ENCODE assay signal across 3 cellular contexts in genomic region chr1:1937549-1938275, GRCh38.
TF ChIP-seq lines count a peak whose summit lies in the region.

No MANE protein-coding gene starts in this region.

TF ChIP-seq in SK-N-SH, 30 proteins besides CTCF, POLR2A, EP300 and RAD21 (continues in another document):
- TF ChIP-seq FOXJ3 (CRISPR knock-in tag; IDR thresholded peaks at IDR 0.05) (no peak), MEF2A (IDR thresholded peaks at IDR 0.05; ENCODE audit: borderline replicate concordance, low read depth) (no peak), FOSL2 (IDR thresholded peaks at IDR 0.05; ENCODE audit: borderline replicate concordance, low read depth) (no peak), JUND (IDR thresholded peaks at IDR 0.05) (no peak), NRF1 (IDR thresholded peaks at IDR 0.05; ENCODE audit: low read depth, low read length) (no peak)
- TF ChIP-seq, protein P1, sequence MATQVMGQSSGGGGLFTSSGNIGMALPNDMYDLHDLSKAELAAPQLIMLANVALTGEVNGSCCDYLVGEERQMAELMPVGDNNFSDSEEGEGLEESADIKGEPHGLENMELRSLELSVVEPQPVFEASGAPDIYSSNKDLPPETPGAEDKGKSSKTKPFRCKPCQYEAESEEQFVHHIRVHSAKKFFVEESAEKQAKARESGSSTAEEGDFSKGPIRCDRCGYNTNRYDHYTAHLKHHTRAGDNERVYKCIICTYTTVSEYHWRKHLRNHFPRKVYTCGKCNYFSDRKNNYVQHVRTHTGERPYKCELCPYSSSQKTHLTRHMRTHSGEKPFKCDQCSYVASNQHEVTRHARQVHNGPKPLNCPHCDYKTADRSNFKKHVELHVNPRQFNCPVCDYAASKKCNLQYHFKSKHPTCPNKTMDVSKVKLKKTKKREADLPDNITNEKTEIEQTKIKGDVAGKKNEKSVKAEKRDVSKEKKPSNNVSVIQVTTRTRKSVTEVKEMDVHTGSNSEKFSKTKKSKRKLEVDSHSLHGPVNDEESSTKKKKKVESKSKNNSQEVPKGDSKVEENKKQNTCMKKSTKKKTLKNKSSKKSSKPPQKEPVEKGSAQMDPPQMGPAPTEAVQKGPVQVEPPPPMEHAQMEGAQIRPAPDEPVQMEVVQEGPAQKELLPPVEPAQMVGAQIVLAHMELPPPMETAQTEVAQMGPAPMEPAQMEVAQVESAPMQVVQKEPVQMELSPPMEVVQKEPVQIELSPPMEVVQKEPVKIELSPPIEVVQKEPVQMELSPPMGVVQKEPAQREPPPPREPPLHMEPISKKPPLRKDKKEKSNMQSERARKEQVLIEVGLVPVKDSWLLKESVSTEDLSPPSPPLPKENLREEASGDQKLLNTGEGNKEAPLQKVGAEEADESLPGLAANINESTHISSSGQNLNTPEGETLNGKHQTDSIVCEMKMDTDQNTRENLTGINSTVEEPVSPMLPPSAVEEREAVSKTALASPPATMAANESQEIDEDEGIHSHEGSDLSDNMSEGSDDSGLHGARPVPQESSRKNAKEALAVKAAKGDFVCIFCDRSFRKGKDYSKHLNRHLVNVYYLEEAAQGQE (IDR thresholded peaks at IDR 0.05; ENCODE audit: low read depth, low read length), result no peak
- TF ChIP-seq, protein P2, sequence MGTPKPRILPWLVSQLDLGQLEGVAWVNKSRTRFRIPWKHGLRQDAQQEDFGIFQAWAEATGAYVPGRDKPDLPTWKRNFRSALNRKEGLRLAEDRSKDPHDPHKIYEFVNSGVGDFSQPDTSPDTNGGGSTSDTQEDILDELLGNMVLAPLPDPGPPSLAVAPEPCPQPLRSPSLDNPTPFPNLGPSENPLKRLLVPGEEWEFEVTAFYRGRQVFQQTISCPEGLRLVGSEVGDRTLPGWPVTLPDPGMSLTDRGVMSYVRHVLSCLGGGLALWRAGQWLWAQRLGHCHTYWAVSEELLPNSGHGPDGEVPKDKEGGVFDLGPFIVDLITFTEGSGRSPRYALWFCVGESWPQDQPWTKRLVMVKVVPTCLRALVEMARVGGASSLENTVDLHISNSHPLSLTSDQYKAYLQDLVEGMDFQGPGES (IDR thresholded peaks at IDR 0.05; ENCODE audit: low read depth, low read length), result no peak
- TF ChIP-seq, protein P3, sequence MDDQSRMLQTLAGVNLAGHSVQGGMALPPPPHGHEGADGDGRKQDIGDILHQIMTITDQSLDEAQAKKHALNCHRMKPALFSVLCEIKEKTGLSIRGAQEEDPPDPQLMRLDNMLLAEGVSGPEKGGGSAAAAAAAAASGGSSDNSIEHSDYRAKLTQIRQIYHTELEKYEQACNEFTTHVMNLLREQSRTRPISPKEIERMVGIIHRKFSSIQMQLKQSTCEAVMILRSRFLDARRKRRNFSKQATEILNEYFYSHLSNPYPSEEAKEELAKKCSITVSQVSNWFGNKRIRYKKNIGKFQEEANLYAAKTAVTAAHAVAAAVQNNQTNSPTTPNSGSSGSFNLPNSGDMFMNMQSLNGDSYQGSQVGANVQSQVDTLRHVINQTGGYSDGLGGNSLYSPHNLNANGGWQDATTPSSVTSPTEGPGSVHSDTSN (IDR thresholded peaks at IDR 0.05), result no peak
- TF ChIP-seq, protein P4, sequence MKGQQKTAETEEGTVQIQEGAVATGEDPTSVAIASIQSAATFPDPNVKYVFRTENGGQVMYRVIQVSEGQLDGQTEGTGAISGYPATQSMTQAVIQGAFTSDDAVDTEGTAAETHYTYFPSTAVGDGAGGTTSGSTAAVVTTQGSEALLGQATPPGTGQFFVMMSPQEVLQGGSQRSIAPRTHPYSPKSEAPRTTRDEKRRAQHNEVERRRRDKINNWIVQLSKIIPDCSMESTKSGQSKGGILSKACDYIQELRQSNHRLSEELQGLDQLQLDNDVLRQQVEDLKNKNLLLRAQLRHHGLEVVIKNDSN (IDR thresholded peaks at IDR 0.05; ENCODE audit: borderline replicate concordance, low read depth), result no peak

TF ChIP-seq in SK-N-SH treated with all-trans-retinoic acid at 6 μM for 48 hours, 23 proteins besides CTCF, POLR2A, EP300 and RAD21 (continues in another document):
- TF ChIP-seq, protein P5, sequence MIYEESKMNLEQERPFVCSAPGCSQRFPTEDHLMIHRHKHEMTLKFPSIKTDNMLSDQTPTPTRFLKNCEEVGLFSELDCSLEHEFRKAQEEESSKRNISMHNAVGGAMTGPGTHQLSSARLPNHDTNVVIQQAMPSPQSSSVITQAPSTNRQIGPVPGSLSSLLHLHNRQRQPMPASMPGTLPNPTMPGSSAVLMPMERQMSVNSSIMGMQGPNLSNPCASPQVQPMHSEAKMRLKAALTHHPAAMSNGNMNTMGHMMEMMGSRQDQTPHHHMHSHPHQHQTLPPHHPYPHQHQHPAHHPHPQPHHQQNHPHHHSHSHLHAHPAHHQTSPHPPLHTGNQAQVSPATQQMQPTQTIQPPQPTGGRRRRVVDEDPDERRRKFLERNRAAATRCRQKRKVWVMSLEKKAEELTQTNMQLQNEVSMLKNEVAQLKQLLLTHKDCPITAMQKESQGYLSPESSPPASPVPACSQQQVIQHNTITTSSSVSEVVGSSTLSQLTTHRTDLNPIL (CRISPR knock-in tag; IDR thresholded peaks at IDR 0.05; ENCODE audit: low read depth), result no peak
- TF ChIP-seq BACH2 (CRISPR knock-in tag; IDR thresholded peaks at IDR 0.05; ENCODE audit: borderline replicate concordance), result no peak
- no peak for TF ChIP-seq CSRNP3 (CRISPR knock-in tag; IDR thresholded peaks at IDR 0.05)
- no peak for TF ChIP-seq OSR1 (CRISPR knock-in tag; IDR thresholded peaks at IDR 0.05)
- no peak for TF ChIP-seq GLIS3 (CRISPR knock-in tag; IDR thresholded peaks at IDR 0.05)
- no peak for TF ChIP-seq PPARA (CRISPR knock-in tag; IDR thresholded peaks at IDR 0.05; ENCODE audit: borderline replicate concordance)
- no peak for TF ChIP-seq ZFP3 (CRISPR knock-in tag; IDR thresholded peaks at IDR 0.05)
- TF ChIP-seq, protein P6, sequence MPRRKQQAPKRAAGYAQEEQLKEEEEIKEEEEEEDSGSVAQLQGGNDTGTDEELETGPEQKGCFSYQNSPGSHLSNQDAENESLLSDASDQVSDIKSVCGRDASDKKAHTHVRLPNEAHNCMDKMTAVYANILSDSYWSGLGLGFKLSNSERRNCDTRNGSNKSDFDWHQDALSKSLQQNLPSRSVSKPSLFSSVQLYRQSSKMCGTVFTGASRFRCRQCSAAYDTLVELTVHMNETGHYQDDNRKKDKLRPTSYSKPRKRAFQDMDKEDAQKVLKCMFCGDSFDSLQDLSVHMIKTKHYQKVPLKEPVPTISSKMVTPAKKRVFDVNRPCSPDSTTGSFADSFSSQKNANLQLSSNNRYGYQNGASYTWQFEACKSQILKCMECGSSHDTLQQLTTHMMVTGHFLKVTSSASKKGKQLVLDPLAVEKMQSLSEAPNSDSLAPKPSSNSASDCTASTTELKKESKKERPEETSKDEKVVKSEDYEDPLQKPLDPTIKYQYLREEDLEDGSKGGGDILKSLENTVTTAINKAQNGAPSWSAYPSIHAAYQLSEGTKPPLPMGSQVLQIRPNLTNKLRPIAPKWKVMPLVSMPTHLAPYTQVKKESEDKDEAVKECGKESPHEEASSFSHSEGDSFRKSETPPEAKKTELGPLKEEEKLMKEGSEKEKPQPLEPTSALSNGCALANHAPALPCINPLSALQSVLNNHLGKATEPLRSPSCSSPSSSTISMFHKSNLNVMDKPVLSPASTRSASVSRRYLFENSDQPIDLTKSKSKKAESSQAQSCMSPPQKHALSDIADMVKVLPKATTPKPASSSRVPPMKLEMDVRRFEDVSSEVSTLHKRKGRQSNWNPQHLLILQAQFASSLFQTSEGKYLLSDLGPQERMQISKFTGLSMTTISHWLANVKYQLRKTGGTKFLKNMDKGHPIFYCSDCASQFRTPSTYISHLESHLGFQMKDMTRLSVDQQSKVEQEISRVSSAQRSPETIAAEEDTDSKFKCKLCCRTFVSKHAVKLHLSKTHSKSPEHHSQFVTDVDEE (CRISPR knock-in tag; IDR thresholded peaks at IDR 0.05), result no peak
- TF ChIP-seq RARB (CRISPR knock-in tag; IDR thresholded peaks at IDR 0.05), result no peak
- TF ChIP-seq, protein P7, sequence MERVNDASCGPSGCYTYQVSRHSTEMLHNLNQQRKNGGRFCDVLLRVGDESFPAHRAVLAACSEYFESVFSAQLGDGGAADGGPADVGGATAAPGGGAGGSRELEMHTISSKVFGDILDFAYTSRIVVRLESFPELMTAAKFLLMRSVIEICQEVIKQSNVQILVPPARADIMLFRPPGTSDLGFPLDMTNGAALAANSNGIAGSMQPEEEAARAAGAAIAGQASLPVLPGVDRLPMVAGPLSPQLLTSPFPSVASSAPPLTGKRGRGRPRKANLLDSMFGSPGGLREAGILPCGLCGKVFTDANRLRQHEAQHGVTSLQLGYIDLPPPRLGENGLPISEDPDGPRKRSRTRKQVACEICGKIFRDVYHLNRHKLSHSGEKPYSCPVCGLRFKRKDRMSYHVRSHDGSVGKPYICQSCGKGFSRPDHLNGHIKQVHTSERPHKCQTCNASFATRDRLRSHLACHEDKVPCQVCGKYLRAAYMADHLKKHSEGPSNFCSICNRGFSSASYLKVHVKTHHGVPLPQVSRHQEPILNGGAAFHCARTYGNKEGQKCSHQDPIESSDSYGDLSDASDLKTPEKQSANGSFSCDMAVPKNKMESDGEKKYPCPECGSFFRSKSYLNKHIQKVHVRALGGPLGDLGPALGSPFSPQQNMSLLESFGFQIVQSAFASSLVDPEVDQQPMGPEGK (CRISPR knock-in tag; IDR thresholded peaks at IDR 0.05; ENCODE audit: borderline replicate concordance), result no peak

TF ChIP-seq in GM12878, 131 proteins besides CTCF, POLR2A, EP300 and RAD21:
- TF ChIP-seq, protein P8, sequence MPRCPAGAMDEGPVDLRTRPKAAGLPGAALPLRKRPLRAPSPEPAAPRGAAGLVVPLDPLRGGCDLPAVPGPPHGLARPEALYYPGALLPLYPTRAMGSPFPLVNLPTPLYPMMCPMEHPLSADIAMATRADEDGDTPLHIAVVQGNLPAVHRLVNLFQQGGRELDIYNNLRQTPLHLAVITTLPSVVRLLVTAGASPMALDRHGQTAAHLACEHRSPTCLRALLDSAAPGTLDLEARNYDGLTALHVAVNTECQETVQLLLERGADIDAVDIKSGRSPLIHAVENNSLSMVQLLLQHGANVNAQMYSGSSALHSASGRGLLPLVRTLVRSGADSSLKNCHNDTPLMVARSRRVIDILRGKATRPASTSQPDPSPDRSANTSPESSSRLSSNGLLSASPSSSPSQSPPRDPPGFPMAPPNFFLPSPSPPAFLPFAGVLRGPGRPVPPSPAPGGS (IDR thresholded peaks at IDR 0.05; ENCODE audit: borderline replicate concordance, insufficient read depth, low read depth, low read length, poor library complexity, severe bottlenecking), result peak; percentile 93
- no peak for TF ChIP-seq ZBED1 (IDR thresholded peaks at IDR 0.05; ENCODE audit: borderline replicate concordance)
